In genomic region chr15:84425327-84425726, GRCh38 we compare ENCODE assay signal across 8 cellular contexts.
DNase-seq lines count a peak whose midpoint lies in the region; ATAC-seq, FAIRE-seq and TF ChIP-seq lines count a peak whose summit lies in the region.
"Not testable (repeated sequence)": the region's sequence is repeated elsewhere in the genome, so short reads cannot be mapped to it uniquely, and the experiment has no call there.

No MANE protein-coding gene starts in this region.

- not testable (repeated sequence) for H3K4me1 ChIP-seq in Peyer's patch; colonic mucosa; kidney (ENCODE audit: control insufficient read depth in 1 of 2, insufficient read depth in 1 of 2, low read depth in 1 of 2, low read length in 2 of 2); lung (ENCODE audit: control insufficient read depth in 2 of 2, insufficient read depth in 2 of 2, low read length in 2 of 2)

- H3K36me3 ChIP-seq in Peyer's patch; colonic mucosa; kidney (ENCODE audit: control insufficient read depth in 1 of 2, insufficient read depth in 2 of 2, low read length in 2 of 2); lung (ENCODE audit: control insufficient read depth in 2 of 2, insufficient read depth in 2 of 2, low read length in 2 of 2): not testable (repeated sequence)

- H3K9ac ChIP-seq in colonic mucosa (ENCODE audit: low read depth in 2 of 2, low read length in 2 of 2); kidney (ENCODE audit: low read length in 2 of 2): not testable (repeated sequence)

- TF ChIP-seq CTCF in Peyer's patch (IDR thresholded peaks at IDR 0.05); colonic mucosa (IDR thresholded peaks at IDR 0.05); kidney (IDR thresholded peaks at IDR 0.05; ENCODE audit: borderline replicate concordance, extremely low read depth, insufficient read depth); lung (IDR thresholded peaks at IDR 0.05; ENCODE audit: control extremely low read depth, extremely low read depth): not testable (repeated sequence)

- not testable (repeated sequence) for H3K36me3 Mint-ChIP-seq in activated naive CD4-positive, alpha-beta T cell treated with anti-CD3 and anti-CD28 coated beads, Interleukin-2, amount 50 U/mL, for 72 hours

- H3K27me3 ChIP-seq in Peyer's patch; colonic mucosa; lung (ENCODE audit: control insufficient read depth, insufficient read depth): not testable (repeated sequence)

- not testable (repeated sequence) for H3K27ac Mint-ChIP-seq in activated naive CD4-positive, alpha-beta T cell treated with anti-CD3 and anti-CD28 coated beads, Interleukin-2, amount 50 U/mL, for 72 hours

- H3K9me3 Mint-ChIP-seq in activated naive CD4-positive, alpha-beta T cell treated with anti-CD3 and anti-CD28 coated beads, Interleukin-2, amount 50 U/mL, for 72 hours = not testable (repeated sequence)

- TF ChIP-seq POLR2A in Peyer's patch (IDR thresholded peaks at IDR 0.05) = not testable (repeated sequence)

- not testable (repeated sequence) for H3K9me3 ChIP-seq in Peyer's patch; colonic mucosa; kidney (ENCODE audit: control insufficient read depth in 1 of 2, low read length in 2 of 2); lung (ENCODE audit: control insufficient read depth in 2 of 2, insufficient read depth in 1 of 2, low read length in 1 of 2)

- H3K27ac ChIP-seq in Peyer's patch; colonic mucosa; kidney (ENCODE audit: low read depth in 2 of 2, low read length in 2 of 2); lung (ENCODE audit: low read depth in 1 of 2, low read length in 1 of 2): not testable (repeated sequence)

- FAIRE-seq in kidney (lab: Jason Lieb, UNC) = not testable (repeated sequence)

- not testable (repeated sequence) for H3K4me3 ChIP-seq in Peyer's patch; colonic mucosa; kidney (ENCODE audit: low read length in 2 of 2); lung

- not testable (repeated sequence) for ATAC-seq in activated naive CD4-positive, alpha-beta T cell treated with anti-CD3 and anti-CD28 coated beads, Interleukin-2, amount 50 U/mL, for 72 hours; lung (ENCODE audit: insufficient read depth, low FRiP score)

- DNase-seq in Peyer's patch = peak in 2 of 3 donors; percentile 11 to 31
- peak; percentile 13 for DNase-seq in activated CD8-positive, alpha-beta memory T cell treated with anti-CD3 and anti-CD28 coated beads, Interleukin-2, amount 50 U/mL, for 4 hours
- peak; percentile 1 to 35 for DNase-seq in activated naive CD4-positive, alpha-beta T cell treated with anti-CD3 and anti-CD28 coated beads, Interleukin-2, amount 50 U/mL, for 72 hours (ENCODE audit: low spot score in 2 of 2)
- DNase-seq in colonic mucosa = peak; percentile 16
- peak; percentile 15 for DNase-seq in kidney
- DNase-seq in lung (ENCODE audit: low spot score) = peak; percentile 28
- DNase-seq in posterior vena cava (ENCODE audit: low spot score) = peak; percentile 49
- peak; percentile 41 for DNase-seq in ureter (ENCODE audit: low spot score)

- intact Hi-C loops in colonic mucosa (cut with DNase I); kidney (cut with DNase I); posterior vena cava (cut with DNase I): not testable (repeated sequence)

- 84 to 87% methylated on average over 3 to 5 of the region's 7 CpGs for WGBS in lung, 2 donors
